In genomic region chr12:53207042-53207441, GRCh38 we compare ENCODE assay signal across 8 cellular contexts. TPM values are rescaled to one million over a fixed set of nuclear protein-coding genes. Genes with fewer than 3 reads are reported as not detected.
DNase-seq lines count a peak whose midpoint lies in the region; ATAC-seq and TF ChIP-seq lines count a peak whose summit lies in the region.

A gene with protein sequence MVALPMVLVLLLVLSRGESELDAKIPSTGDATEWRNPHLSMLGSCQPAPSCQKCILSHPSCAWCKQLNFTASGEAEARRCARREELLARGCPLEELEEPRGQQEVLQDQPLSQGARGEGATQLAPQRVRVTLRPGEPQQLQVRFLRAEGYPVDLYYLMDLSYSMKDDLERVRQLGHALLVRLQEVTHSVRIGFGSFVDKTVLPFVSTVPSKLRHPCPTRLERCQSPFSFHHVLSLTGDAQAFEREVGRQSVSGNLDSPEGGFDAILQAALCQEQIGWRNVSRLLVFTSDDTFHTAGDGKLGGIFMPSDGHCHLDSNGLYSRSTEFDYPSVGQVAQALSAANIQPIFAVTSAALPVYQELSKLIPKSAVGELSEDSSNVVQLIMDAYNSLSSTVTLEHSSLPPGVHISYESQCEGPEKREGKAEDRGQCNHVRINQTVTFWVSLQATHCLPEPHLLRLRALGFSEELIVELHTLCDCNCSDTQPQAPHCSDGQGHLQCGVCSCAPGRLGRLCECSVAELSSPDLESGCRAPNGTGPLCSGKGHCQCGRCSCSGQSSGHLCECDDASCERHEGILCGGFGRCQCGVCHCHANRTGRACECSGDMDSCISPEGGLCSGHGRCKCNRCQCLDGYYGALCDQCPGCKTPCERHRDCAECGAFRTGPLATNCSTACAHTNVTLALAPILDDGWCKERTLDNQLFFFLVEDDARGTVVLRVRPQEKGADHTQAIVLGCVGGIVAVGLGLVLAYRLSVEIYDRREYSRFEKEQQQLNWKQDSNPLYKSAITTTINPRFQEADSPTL (minus strand): TSS chr12:53207251. CDS start chr12:53200443, 6,808 bp downstream.

- H3K27me3 ChIP-seq in effector memory CD4-positive, alpha-beta T cell (replicated peaks; ENCODE audit: control insufficient read depth, insufficient read depth, low read length, poor library complexity, severe bottlenecking) = no peaks in the 10 kb centered on the region

- H3K4me3 ChIP-seq in effector memory CD4-positive, alpha-beta T cell (ENCODE audit: insufficient read depth, low read depth, low read length, poor library complexity, severe bottlenecking) = peak within 1 kb of the TSS; percentile 78

- peaks cover 43 to 77% of the 10 kb centered on the region in 2 donors for H3K4me1 Mint-ChIP-seq in stimulated activated naive B cell treated with anti-CD40 and anti-IgM and Interleukin-4, amounts not matched to agents 10 μg/mL and 1 μg/mL and 100 μg/mL, for 72 hours
- no peaks in the 10 kb centered on the region for H3K4me1 Mint-ChIP-seq in glutamatergic neuron (ENCODE audit: low read depth, unreplicated experiment)

- ATAC-seq in GM18858 (IDR thresholded peaks at IDR 0.05; ENCODE audit: unreplicated experiment) (peak; percentile 51), HG02884 (IDR thresholded peaks at IDR 0.05; ENCODE audit: unreplicated experiment) (peak; percentile 42)
- ATAC-seq in stimulated activated naive B cell treated with anti-CD40 and anti-IgM and Interleukin-4, amounts not matched to agents 10 μg/mL and 1 μg/mL and 100 μg/mL, for 72 hours (replicated peaks) = peak; percentile 77 to 79

- peak within 1 kb of the TSS; percentile 52 for H3K27ac Mint-ChIP-seq in stimulated activated naive B cell treated with anti-CD40 and anti-IgM and Interleukin-4, amounts not matched to agents 10 μg/mL and 1 μg/mL and 100 μg/mL, for 72 hours
- no peak within 1 kb of the TSS for H3K27ac Mint-ChIP-seq in glutamatergic neuron (ENCODE audit: unreplicated experiment)

- H3K36me3 Mint-ChIP-seq in stimulated activated naive B cell treated with anti-CD40 and anti-IgM and Interleukin-4, amounts not matched to agents 10 μg/mL and 1 μg/mL and 100 μg/mL, for 72 hours = peaks cover 13 to 24% of the 10 kb centered on the region in 2 donors
- no peaks in the 10 kb centered on the region for H3K36me3 Mint-ChIP-seq in glutamatergic neuron (ENCODE audit: unreplicated experiment)

- no peak for TF ChIP-seq CTCF in glutamatergic neuron (IDR thresholded peaks at IDR 0.05; ENCODE audit: partially characterized antibody, unreplicated experiment)

- DNase-seq in T-helper 22 cell (ENCODE audit: low read depth) (peak; percentile 48), DMS 273 (lab: John Stamatoyannopoulos, UW; ENCODE audit: unreplicated experiment) (no peak), glutamatergic neuron (no peak), iPS-NIHi11 (ENCODE audit: low spot score) (no peak)
- DNase-seq in effector memory CD4-positive, alpha-beta T cell = peak; percentile 45 to 53 (median 47)
- peak; percentile 74 for DNase-seq in stimulated activated naive B cell treated with anti-CD40 and anti-IgM and Interleukin-4, amounts not matched to agents 10 μg/mL and 1 μg/mL and 100 μg/mL, for 72 hours

- H3K4me1 ChIP-seq in effector memory CD4-positive, alpha-beta T cell (ENCODE audit: control insufficient read depth, insufficient read depth, low read length, poor library complexity, severe bottlenecking) = peaks cover 50% of the 10 kb centered on the region

- peaks cover 15% of the 10 kb centered on the region for H3K36me3 ChIP-seq in effector memory CD4-positive, alpha-beta T cell (ENCODE audit: control insufficient read depth, insufficient read depth, low read length)

- H3K27me3 Mint-ChIP-seq in stimulated activated naive B cell treated with anti-CD40 and anti-IgM and Interleukin-4, amounts not matched to agents 10 μg/mL and 1 μg/mL and 100 μg/mL, for 72 hours = no peaks in the 10 kb centered on the region
- H3K27me3 Mint-ChIP-seq in glutamatergic neuron (ENCODE audit: unreplicated experiment) = peaks cover 2% of the 10 kb centered on the region

- H3K9me3 Mint-ChIP-seq in stimulated activated naive B cell treated with anti-CD40 and anti-IgM and Interleukin-4, amounts not matched to agents 10 μg/mL and 1 μg/mL and 100 μg/mL, for 72 hours = no peaks in the 10 kb centered on the region
- H3K9me3 Mint-ChIP-seq in glutamatergic neuron (ENCODE audit: unreplicated experiment) = peaks cover 5% of the 10 kb centered on the region

- peak within 1 kb of the TSS; percentile 71 to 81 for H3K4me3 Mint-ChIP-seq in stimulated activated naive B cell treated with anti-CD40 and anti-IgM and Interleukin-4, amounts not matched to agents 10 μg/mL and 1 μg/mL and 100 μg/mL, for 72 hours
- no peak within 1 kb of the TSS for H3K4me3 Mint-ChIP-seq in glutamatergic neuron (ENCODE audit: unreplicated experiment)

- no peaks in the 10 kb centered on the region for H3K9me3 ChIP-seq in effector memory CD4-positive, alpha-beta T cell (ENCODE audit: control insufficient read depth, low read length)

- H3K27ac ChIP-seq in effector memory CD4-positive, alpha-beta T cell (ENCODE audit: insufficient read depth, low read length, poor library complexity, severe bottlenecking) = peak within 1 kb of the TSS; percentile 76

RNA-seq across cellular contexts. Expression of the gene that starts here (rescaled TPM):
- total RNA-seq in glutamatergic neuron (ENCODE audit: unreplicated experiment) = not detected

Comparison
In these comparisons a context has a peak if more than half of its experiments do, and no peak if none do; other contexts are left out.
1. DNase-seq: peak in T-helper 22 cell (single experiment), effector memory CD4-positive, alpha-beta T cell (3 of 3) and stimulated activated naive B cell treated with anti-CD40 and anti-IgM and Interleukin-4, amounts not matched to agents 10 μg/mL and 1 μg/mL and 100 μg/mL, for 72 hours (single experiment); none in DMS 273 (single experiment), glutamatergic neuron (single experiment) and iPS-NIHi11 (single experiment).
2. Peak in every context shown above with its lines, with median percentiles within 50 percentile points of each other: ATAC-seq.